20 cellular contexts compared by ENCODE assay signal in genomic region chr10:20085115-20085514, GRCh38.
DNase-seq lines count a peak whose midpoint lies in the region; ATAC-seq and TF ChIP-seq lines count a peak whose summit lies in the region.
"Had no signal": no experiment of that assay in that cellular context is flagged by ENCODE, and none has a peak within 500 bp of the region (broad histone marks: within the 10 kb centered on the region; RNA-seq: fewer than 3 reads in every experiment).

No MANE protein-coding gene starts in this region.

- H3K4me3 ChIP-seq in trophoblast cell (ENCODE audit: low read depth, low read length) = no peak overlapping the region
- H3K4me3 ChIP-seq: GM23248, SJCRH30 had no signal

- H3K27me3 ChIP-seq in H9 (ENCODE audit: insufficient read depth, low read length) = no peaks in the 10 kb centered on the region
- H3K27me3 ChIP-seq in trophoblast cell (ENCODE audit: insufficient read depth, low read length) = no peaks in the 10 kb centered on the region
- H3K27me3 ChIP-seq: BE2C, SJCRH30 had no signal

- H2AK5ac ChIP-seq in H9 (ENCODE audit: insufficient read length, low read length) (no peak overlapping the region), trophoblast cell (ENCODE audit: low read length) (no peak overlapping the region)

- H3K23ac ChIP-seq in H9 (ENCODE audit: insufficient read length, low read depth, low read length) (no peak overlapping the region), trophoblast cell (ENCODE audit: low read length) (no peak overlapping the region)

- no peaks in the 10 kb centered on the region for H3K79me2 ChIP-seq in H9 (ENCODE audit: insufficient read depth, low read length)
- no peaks in the 10 kb centered on the region for H3K79me2 ChIP-seq in trophoblast cell (ENCODE audit: control insufficient read depth, insufficient read depth, low read length, poor library complexity)

- H3K9me3 ChIP-seq in H9 (ENCODE audit: control insufficient read depth, low read depth, low read length) (no peaks in the 10 kb centered on the region), trophoblast cell (ENCODE audit: insufficient read depth, low read depth, low read length) (no peaks in the 10 kb centered on the region)
- H3K9me3 ChIP-seq: BE2C, SJCRH30 had no signal

- DNase-seq in H9 (no peak), WTC11 (ENCODE audit: low spot score) (peak; percentile 17), kidney glomerular epithelial cell (lab: John Stamatoyannopoulos, UW) (peak; percentile 14), trophoblast cell (peak; percentile 79 to 85), superior temporal gyrus (ENCODE audit: extremely low spot score) (no peak), caudate nucleus (lab: John Stamatoyannopoulos, UW) (no peak)
- no peak for DNase-seq in central memory CD4-positive, alpha-beta T cell
- DNase-seq: BE2C; CD4-positive, CD25-positive, alpha-beta regulatory T cell; EL; GM23248; HCEC 1CT; KG1; NCI-H1105; NCI-H146; NCI-H2029 treated with DMSO at 0.1 percent for 48 hours; NCI-H2171; NCI-H524 treated with DMSO at 0.1 percent for 48 hours; OCI-M1; SJCRH30 had no signal

- no peak overlapping the region for H3K56ac ChIP-seq in H9 (ENCODE audit: insufficient read length, low read depth, low read length)

- H3K14ac ChIP-seq in H9 (ENCODE audit: insufficient read depth, low read length) (no peak overlapping the region), trophoblast cell (ENCODE audit: low read length) (no peak overlapping the region)

- WGBS in H9 (ENCODE audit: extremely low coverage, insufficient read length, low lambda C conversion rate) = no CpG with 5 or more reads among the region's 5 CpGs
- no CpG with 5 or more reads among the region's 5 CpGs for WGBS in trophoblast cell (ENCODE audit: extremely low coverage, insufficient coverage, insufficient read length)

- ATAC-seq in WTC11 = peak; percentile 30; the same call in 1 of the 2 replicates

- H3K27me3 Mint-ChIP-seq in H9 (ENCODE audit: low read depth) (no peaks in the 10 kb centered on the region), WTC11 (ENCODE audit: low read depth) (no peaks in the 10 kb centered on the region)
- H3K27me3 Mint-ChIP-seq: CD4-positive, CD25-positive, alpha-beta regulatory T cell had no signal

- H4K8ac ChIP-seq in H9 (replicated peaks; ENCODE audit: insufficient read length, low read depth, low read length) (no peak overlapping the region), trophoblast cell (ENCODE audit: low read depth, low read length) (no peak overlapping the region)

- H4K20me1 ChIP-seq in H9 (ENCODE audit: control insufficient read depth, insufficient read depth, insufficient read length) = no peaks in the 10 kb centered on the region

- no peak overlapping the region for H4K12ac ChIP-seq in trophoblast cell (ENCODE audit: low read depth, low read length)

- H2BK12ac ChIP-seq in H9 (ENCODE audit: insufficient read length, low read depth, low read length) (no peak overlapping the region), trophoblast cell (ENCODE audit: low read length) (no peak overlapping the region)

- H3K4me2 ChIP-seq in H9 (ENCODE audit: insufficient read depth, insufficient read length, low read length) (no peak overlapping the region), trophoblast cell (ENCODE audit: low read length) (no peak overlapping the region)

- TF ChIP-seq CTCF in H9 (conservative IDR thresholded peaks at IDR 0.05) (no peak), WTC11 (IDR thresholded peaks at IDR 0.05) (no peak)

- peak overlapping the region; percentile 24 to 54 (median 40); a peak in 1 of 7 replicates for H3K27ac Mint-ChIP-seq in H9
- H3K27ac Mint-ChIP-seq in WTC11 = no peak overlapping the region; the same call in 1 of the 2 replicates
- H3K27ac Mint-ChIP-seq: CD4-positive, CD25-positive, alpha-beta regulatory T cell had no signal

- H3K79me1 ChIP-seq in H9 (ENCODE audit: insufficient read depth, low read depth, low read length, poor library complexity, severe bottlenecking) (no peaks in the 10 kb centered on the region), trophoblast cell (ENCODE audit: low read length) (no peaks in the 10 kb centered on the region)

- H3K4me1 Mint-ChIP-seq in H9 (peaks cover 9 to 17% of the 10 kb centered on the region in 2 experiments; a peak in 3 of 4 replicates), WTC11 (peaks cover 21% of the 10 kb centered on the region)
- H3K4me1 Mint-ChIP-seq: CD4-positive, CD25-positive, alpha-beta regulatory T cell had no signal

- no peak overlapping the region for H2BK120ac ChIP-seq in H9 (ENCODE audit: low read depth, low read length, poor library complexity, severe bottlenecking)
- no peak overlapping the region for H2BK120ac ChIP-seq in trophoblast cell (ENCODE audit: insufficient read depth, low read length, poor library complexity)

- CTCF ChIA-PET in WTC11 (lab: Charles Lee) = interaction anchor here (0.9 kb wide), 1 partner anchor 20 kb away, joined by 4 read pairs; no protein-coding TSS in a partner anchor

- POLR2A ChIA-PET in WTC11 (lab: Charles Lee) = interaction anchor here (0.7 kb wide), 1 partner anchor 1251 kb away, joined by 3 read pairs; no protein-coding TSS in a partner anchor

- H3K27ac ChIP-seq in H9 (ENCODE audit: insufficient read length, low read depth, low read length) (no peak overlapping the region), trophoblast cell (ENCODE audit: low read depth, low read length) (no peak overlapping the region), caudate nucleus (ENCODE audit: low read depth, low read length) (no peak overlapping the region)
- H3K27ac ChIP-seq: GM23248, SJCRH30 had no signal

- no peaks in the 10 kb centered on the region for H3K36me3 ChIP-seq in trophoblast cell (ENCODE audit: control insufficient read depth in 1 of 2, insufficient read depth in 2 of 2, low read length in 2 of 2)
- H3K36me3 ChIP-seq: BE2C, SJCRH30 had no signal

- H3K18ac ChIP-seq in H9 (ENCODE audit: insufficient read length, low read depth, low read length) (no peak overlapping the region), trophoblast cell (ENCODE audit: low read length) (no peak overlapping the region)

- no peak overlapping the region for H2BK15ac ChIP-seq in H9 (ENCODE audit: low read depth, low read length)

- H3K23me2 ChIP-seq in H9 (ENCODE audit: insufficient read length, low read depth, low read length, poor library complexity, severe bottlenecking) = no peaks in the 10 kb centered on the region

- H3K36me3 Mint-ChIP-seq in H9 (ENCODE audit: insufficient read depth in 1 of 3, low read depth in 3 of 3) (peaks cover 3 to 4% (median 4%) of the 10 kb centered on the region in 3 experiments; a peak in 3 of 7 replicates), WTC11 (no peaks in the 10 kb centered on the region; the same call in none of the 2 replicates)
- H3K36me3 Mint-ChIP-seq: CD4-positive, CD25-positive, alpha-beta regulatory T cell had no signal

- H2BK5ac ChIP-seq in H9 (ENCODE audit: insufficient read length, low read length) (no peak overlapping the region), trophoblast cell (ENCODE audit: low read depth, low read length, poor library complexity) (no peak overlapping the region)

- H3K4me1 ChIP-seq in H9 (ENCODE audit: insufficient read depth, low read length) (0 out of 2 replicates have a peak, but pooled peaks cover 6% of the 10 kb centered on the region), trophoblast cell (ENCODE audit: control insufficient read depth in 1 of 2, insufficient read depth in 2 of 2, low read length in 2 of 2) (peaks cover 4 to 8% of the 10 kb centered on the region in 2 experiments)
- H3K4me1 ChIP-seq: BE2C had no signal

- H3K4ac ChIP-seq in H9 (ENCODE audit: low read depth, low read length) (no peak overlapping the region), trophoblast cell (ENCODE audit: low read depth, low read length) (no peak overlapping the region)

- H3K9ac ChIP-seq in H9 (ENCODE audit: extremely low read depth, insufficient read length, low read length) = no peak overlapping the region
- H3K9ac ChIP-seq in trophoblast cell (ENCODE audit: low read length) = no peak overlapping the region
- H3K9ac ChIP-seq: GM23248 had no signal

- no peak overlapping the region for H3K4me3 Mint-ChIP-seq in H9
- no peak overlapping the region for H3K4me3 Mint-ChIP-seq in WTC11
- H3K4me3 Mint-ChIP-seq: CD4-positive, CD25-positive, alpha-beta regulatory T cell had no signal

- H2AFZ ChIP-seq in H9 (ENCODE audit: low read length) (no peak overlapping the region), trophoblast cell (ENCODE audit: insufficient read depth, low read length, poor library complexity) (no peak overlapping the region)
- H2AFZ ChIP-seq: GM23248 had no signal

- no peak overlapping the region for H4K5ac ChIP-seq in H9 (ENCODE audit: insufficient read length, low read depth, low read length)

- no peaks in the 10 kb centered on the region for H3K9me3 Mint-ChIP-seq in H9
- H3K9me3 Mint-ChIP-seq in WTC11 = peaks cover under 1% of the 10 kb centered on the region; the same call in 1 of the 2 replicates

- no peak overlapping the region for H3T11ph ChIP-seq in H9 (ENCODE audit: low read length)

- no peak overlapping the region for H2BK20ac ChIP-seq in H9 (ENCODE audit: low read depth, low read length, poor library complexity, severe bottlenecking)

- no peak overlapping the region for H4K91ac ChIP-seq in H9 (ENCODE audit: insufficient read length, low read depth, low read length)
- no peak overlapping the region for H4K91ac ChIP-seq in trophoblast cell (ENCODE audit: low read depth, low read length)

TF ChIP-seq in WTC11, 78 proteins besides CTCF, POLR2A, EP300 and RAD21 (continues in another document):
- TF ChIP-seq E2F5 (CRISPR knock-in tag; IDR thresholded peaks at IDR 0.05) (no peak), MAX (CRISPR knock-in tag; IDR thresholded peaks at IDR 0.05) (no peak)

Comparison
In these comparisons a context has a peak if more than half of its experiments do, and no peak if none do; other contexts are left out.
1. DNase-seq: peak in WTC11 (single experiment), kidney glomerular epithelial cell (single experiment) and trophoblast cell (2 of 2); none in H9 (single experiment), superior temporal gyrus (single experiment), caudate nucleus (0 of 61) and central memory CD4-positive, alpha-beta T cell (single experiment).